In genomic region chr3:47282424-47283192, GRCh38 we compare ENCODE assay signal across 8 cellular contexts. TPM values are rescaled to one million over a fixed set of nuclear protein-coding genes. Genes with fewer than 3 reads are reported as not detected.
DNase-seq lines count a peak whose midpoint lies in the region; ATAC-seq, FAIRE-seq and TF ChIP-seq lines count a peak whose summit lies in the region.

Gene KIF9, minus strand, starts transcription at chr3:47282799. Its CDS starts 5,425 bp downstream, at chr3:47277374.
Gene KLHL18, plus strand, starts transcription at chr3:47282944. Its CDS starts 22 bp downstream, at chr3:47282966.

- H3K4me3 Mint-ChIP-seq in T-helper 17 cell: peak within 1 kb of the TSS; percentile 100

- ATAC-seq in HG02870 (IDR thresholded peaks at IDR 0.05; ENCODE audit: unreplicated experiment) (peak; percentile 78), T-helper 17 cell (peak; percentile 84)

- peak in 1 of 2 donors; percentile 27 for TF ChIP-seq CTCF in right atrium auricular region (IDR thresholded peaks at IDR 0.05)

- H3K36me3 Mint-ChIP-seq in T-helper 17 cell (ENCODE audit: low read depth): peaks cover 3% of the 10 kb centered on the region

- peak within 1 kb of the TSS; percentile 99 for H3K27ac Mint-ChIP-seq in T-helper 17 cell

- H3K27me3 ChIP-seq in right atrium auricular region: no peaks in the 10 kb centered on the region

- H3K4me1 ChIP-seq in right atrium auricular region: peaks cover 0 to 44% of the 10 kb centered on the region in 2 donors

- H3K4me1 Mint-ChIP-seq in T-helper 17 cell: peaks cover 32% of the 10 kb centered on the region

- peak; percentile 91 for FAIRE-seq in urothelium cell line (lab: Jason Lieb, UNC)

- H3K27ac ChIP-seq in right atrium auricular region: peak within 1 kb of the TSS; percentile 87 to 94

- TF ChIP-seq POLR2A in GM15510 (IDR thresholded peaks at IDR 0.05; ENCODE audit: borderline replicate concordance, extremely low read depth, insufficient read length): peak; percentile 79

- H3K9me3 ChIP-seq in T-helper 17 cell (ENCODE audit: control insufficient read depth, low read length, poor library complexity, severe bottlenecking): no peaks in the 10 kb centered on the region
- H3K9me3 ChIP-seq in right atrium auricular region: no peaks in the 10 kb centered on the region

- no peaks in the 10 kb centered on the region for H3K27me3 Mint-ChIP-seq in T-helper 17 cell

- DNase-seq in NCI-H146 treated with DMSO at 0.1 percent for 48 hours (lab: John Stamatoyannopoulos, UW; ENCODE audit: unreplicated experiment): peak; percentile 84
- peak; percentile 92 to 95 (median 94) for DNase-seq in T-helper 17 cell
- peak; percentile 49 to 97 (median 94) for DNase-seq in anterior cingulate cortex (lab: John Stamatoyannopoulos, UW)
- peak; percentile 94 for DNase-seq in right atrium auricular region (ENCODE audit: low spot score)
- DNase-seq in pulmonary artery endothelial cell (ENCODE audit: low read depth, low spot score): peak; percentile 57
- DNase-seq in urothelium cell line (ENCODE audit: low spot score): peak; percentile 95

- peaks cover under 1% of the 10 kb centered on the region for H3K36me3 ChIP-seq in right atrium auricular region

- H3K4me3 ChIP-seq in right atrium auricular region: peak within 1 kb of the TSS; percentile 80 to 94

RNA-seq across cellular contexts. Expression of gene KIF9, which starts in this region (rescaled TPM):
- 10 to 100 TPM; 15.3 to 24.6 TPM for total RNA-seq in T-helper 17 cell
- total RNA-seq in right atrium auricular region: 10 to 100 TPM in 1 of 2 donors, 1 to 10 TPM in 1; 8.8 to 10.5 TPM
- total RNA-seq in pulmonary artery endothelial cell: 10.0 and 11.7 TPM in 2 replicates

RNA-seq across cellular contexts. Expression of gene KLHL18, which starts in this region (rescaled TPM):
- total RNA-seq in T-helper 17 cell (10 to 100 TPM; 47.0 to 50.8 TPM), right atrium auricular region (10 to 100 TPM; 12.9 to 18.8 TPM), pulmonary artery endothelial cell (31.9 and 47.0 TPM in 2 replicates)

Comparison
In these comparisons a context has a peak if more than half of its experiments do, and no peak if none do; other contexts are left out.
1. Peak in every context shown above with its lines: DNase-seq, ATAC-seq, H3K4me3 ChIP-seq and H3K27ac ChIP-seq.